1 cellular context compared by ENCODE assay signal in the genomic region with DNA sequence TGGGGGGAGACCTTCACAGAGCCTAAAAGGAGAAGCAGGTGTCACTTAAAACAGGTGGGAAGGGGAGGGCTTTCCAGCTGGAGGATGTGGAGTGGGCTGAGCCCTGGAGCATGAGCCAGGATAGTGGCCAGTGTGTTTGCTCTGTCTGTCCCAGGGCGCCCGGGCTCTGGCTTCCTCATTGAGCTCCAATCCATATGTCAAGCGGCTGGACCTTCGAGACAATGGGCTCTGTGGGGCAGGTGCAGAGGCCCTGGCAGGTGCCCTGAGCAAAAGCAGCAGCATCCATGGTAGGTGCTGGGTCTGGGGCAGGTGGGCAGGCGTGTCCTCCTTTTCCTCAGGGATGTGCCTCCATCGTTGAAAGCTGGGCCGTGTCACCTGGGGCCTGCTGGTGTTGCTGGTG.
TF ChIP-seq lines count a peak whose summit lies in the region.

No MANE protein-coding gene starts in this region.

TF ChIP-seq in K562, 482 proteins besides CTCF, POLR2A, EP300 and RAD21:
- TF ChIP-seq, protein P1, sequence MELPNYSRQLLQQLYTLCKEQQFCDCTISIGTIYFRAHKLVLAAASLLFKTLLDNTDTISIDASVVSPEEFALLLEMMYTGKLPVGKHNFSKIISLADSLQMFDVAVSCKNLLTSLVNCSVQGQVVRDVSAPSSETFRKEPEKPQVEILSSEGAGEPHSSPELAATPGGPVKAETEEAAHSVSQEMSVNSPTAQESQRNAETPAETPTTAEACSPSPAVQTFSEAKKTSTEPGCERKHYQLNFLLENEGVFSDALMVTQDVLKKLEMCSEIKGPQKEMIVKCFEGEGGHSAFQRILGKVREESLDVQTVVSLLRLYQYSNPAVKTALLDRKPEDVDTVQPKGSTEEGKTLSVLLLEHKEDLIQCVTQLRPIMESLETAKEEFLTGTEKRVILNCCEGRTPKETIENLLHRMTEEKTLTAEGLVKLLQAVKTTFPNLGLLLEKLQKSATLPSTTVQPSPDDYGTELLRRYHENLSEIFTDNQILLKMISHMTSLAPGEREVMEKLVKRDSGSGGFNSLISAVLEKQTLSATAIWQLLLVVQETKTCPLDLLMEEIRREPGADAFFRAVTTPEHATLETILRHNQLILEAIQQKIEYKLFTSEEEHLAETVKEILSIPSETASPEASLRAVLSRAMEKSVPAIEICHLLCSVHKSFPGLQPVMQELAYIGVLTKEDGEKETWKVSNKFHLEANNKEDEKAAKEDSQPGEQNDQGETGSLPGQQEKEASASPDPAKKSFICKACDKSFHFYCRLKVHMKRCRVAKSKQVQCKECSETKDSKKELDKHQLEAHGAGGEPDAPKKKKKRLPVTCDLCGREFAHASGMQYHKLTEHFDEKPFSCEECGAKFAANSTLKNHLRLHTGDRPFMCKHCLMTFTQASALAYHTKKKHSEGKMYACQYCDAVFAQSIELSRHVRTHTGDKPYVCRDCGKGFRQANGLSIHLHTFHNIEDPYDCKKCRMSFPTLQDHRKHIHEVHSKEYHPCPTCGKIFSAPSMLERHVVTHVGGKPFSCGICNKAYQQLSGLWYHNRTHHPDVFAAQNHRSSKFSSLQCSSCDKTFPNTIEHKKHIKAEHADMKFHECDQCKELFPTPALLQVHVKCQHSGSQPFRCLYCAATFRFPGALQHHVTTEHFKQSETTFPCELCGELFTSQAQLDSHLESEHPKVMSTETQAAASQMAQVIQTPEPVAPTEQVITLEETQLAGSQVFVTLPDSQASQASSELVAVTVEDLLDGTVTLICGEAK (IDR thresholded peaks at IDR 0.05): no peak
- TF ChIP-seq, protein P1 (CRISPR knock-in tag; IDR thresholded peaks at IDR 0.05): no peak
- TF ChIP-seq, protein P2, sequence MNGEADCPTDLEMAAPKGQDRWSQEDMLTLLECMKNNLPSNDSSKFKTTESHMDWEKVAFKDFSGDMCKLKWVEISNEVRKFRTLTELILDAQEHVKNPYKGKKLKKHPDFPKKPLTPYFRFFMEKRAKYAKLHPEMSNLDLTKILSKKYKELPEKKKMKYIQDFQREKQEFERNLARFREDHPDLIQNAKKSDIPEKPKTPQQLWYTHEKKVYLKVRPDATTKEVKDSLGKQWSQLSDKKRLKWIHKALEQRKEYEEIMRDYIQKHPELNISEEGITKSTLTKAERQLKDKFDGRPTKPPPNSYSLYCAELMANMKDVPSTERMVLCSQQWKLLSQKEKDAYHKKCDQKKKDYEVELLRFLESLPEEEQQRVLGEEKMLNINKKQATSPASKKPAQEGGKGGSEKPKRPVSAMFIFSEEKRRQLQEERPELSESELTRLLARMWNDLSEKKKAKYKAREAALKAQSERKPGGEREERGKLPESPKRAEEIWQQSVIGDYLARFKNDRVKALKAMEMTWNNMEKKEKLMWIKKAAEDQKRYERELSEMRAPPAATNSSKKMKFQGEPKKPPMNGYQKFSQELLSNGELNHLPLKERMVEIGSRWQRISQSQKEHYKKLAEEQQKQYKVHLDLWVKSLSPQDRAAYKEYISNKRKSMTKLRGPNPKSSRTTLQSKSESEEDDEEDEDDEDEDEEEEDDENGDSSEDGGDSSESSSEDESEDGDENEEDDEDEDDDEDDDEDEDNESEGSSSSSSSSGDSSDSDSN (IDR thresholded peaks at IDR 0.05; ENCODE audit: borderline replicate concordance in 1 of 2, low read depth in 2 of 2, low read length in 2 of 2): no peak
- TF ChIP-seq, protein P3, sequence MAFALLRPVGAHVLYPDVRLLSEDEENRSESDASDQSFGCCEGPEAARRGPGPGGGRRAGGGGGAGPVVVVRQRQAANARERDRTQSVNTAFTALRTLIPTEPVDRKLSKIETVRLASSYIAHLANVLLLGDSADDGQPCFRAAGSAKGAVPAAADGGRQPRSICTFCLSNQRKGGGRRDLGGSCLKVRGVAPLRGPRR (CRISPR knock-in tag; IDR thresholded peaks at IDR 0.05): no peak
- peak; percentile 39; the same call in 1 of the 2 replicates for TF ChIP-seq PRMT5 (CRISPR knock-in tag; IDR thresholded peaks at IDR 0.05)
- TF ChIP-seq, protein P4, sequence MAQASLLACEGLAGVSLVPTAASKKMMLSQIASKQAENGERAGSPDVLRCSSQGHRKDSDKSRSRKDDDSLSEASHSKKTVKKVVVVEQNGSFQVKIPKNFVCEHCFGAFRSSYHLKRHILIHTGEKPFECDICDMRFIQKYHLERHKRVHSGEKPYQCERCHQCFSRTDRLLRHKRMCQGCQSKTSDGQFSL (CRISPR knock-in tag; IDR thresholded peaks at IDR 0.05): no peak
- TF ChIP-seq, protein P4 (tag; IDR thresholded peaks at IDR 0.05): no peak
TF ChIP-seq in K562: peak in this region for 1.
